Comparison of ENCODE assay signal across 14 cellular contexts in the genomic region with DNA sequence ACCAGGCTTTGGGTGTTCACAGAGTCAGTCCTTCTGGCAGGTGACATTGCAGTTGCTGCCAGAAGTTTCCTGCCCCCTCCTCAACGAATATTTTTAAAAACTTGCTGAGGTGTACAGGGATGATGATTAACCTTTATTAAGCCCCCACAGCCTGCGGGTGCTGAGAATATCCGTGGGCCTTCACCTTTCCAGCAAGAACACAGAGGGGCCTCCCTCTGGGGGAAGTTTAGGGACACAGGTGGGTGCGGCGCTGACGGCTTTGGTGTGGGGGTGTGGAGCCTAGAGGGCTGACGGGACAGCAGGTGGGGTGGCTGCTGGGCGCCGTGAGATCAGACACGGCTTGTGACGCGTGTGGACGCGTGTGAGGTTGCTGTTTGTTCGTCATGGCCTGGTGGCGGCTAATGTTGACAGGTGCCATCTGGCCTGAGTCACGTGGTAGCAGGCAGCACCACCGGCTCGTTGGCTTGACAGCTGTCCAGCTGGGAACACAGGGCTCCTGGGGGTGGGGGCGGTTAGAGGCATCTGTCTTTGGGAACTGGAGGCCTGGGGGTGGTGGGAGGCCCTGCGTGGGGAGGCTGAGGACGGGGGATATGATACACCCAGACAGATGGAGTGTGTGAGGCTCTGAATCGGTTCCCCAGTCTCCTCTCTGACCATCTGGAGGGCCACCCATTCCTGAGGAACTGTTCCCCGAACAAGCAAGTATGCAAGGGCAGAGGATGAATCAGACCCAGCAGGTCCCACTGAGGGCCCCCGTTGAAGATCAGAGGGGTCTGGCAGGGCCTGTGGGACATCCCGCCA. TPM values are rescaled to one million over a fixed set of nuclear protein-coding genes. Genes with fewer than 3 reads are reported as not detected.
DNase-seq lines count a peak whose midpoint lies in the region; TF ChIP-seq lines count a peak whose summit lies in the region.
"Had no signal": no experiment of that assay in that cellular context is flagged by ENCODE, and none has a peak within 500 bp of the region (broad histone marks: within the 10 kb centered on the region; RNA-seq: fewer than 3 reads in every experiment).

No MANE protein-coding gene starts in this region.

- H3K27ac ChIP-seq in dorsolateral prefrontal cortex = peak overlapping the region in 40 of 59 donors; percentile 12 to 80 (median 54)
- H3K27ac ChIP-seq: A549, esophagus squamous epithelium had no signal

- CTCF ChIA-PET in activated naive CD4-positive, alpha-beta T cell treated with anti-CD3 and anti-CD28 coated beads, Interleukin-2, amount 10 ng/mL, durations not matched to agents 7 days and 5 days (lab: Charles Lee) = interaction anchor here (1.0 kb wide), 1 partner anchor 21 kb away, joined by 4 read pairs; no protein-coding TSS in a partner anchor

- H3K4me3 Mint-ChIP-seq in activated naive CD4-positive, alpha-beta T cell treated with anti-CD3 and anti-CD28 coated beads, Interleukin-2, amount 10 ng/mL, durations not matched to agents 7 days and 5 days = no peak overlapping the region

- no peaks in the 10 kb centered on the region for H3K36me3 Mint-ChIP-seq in activated naive CD4-positive, alpha-beta T cell treated with anti-CD3 and anti-CD28 coated beads, Interleukin-2, amount 10 ng/mL, durations not matched to agents 7 days and 5 days

- H3K4me1 Mint-ChIP-seq in activated naive CD4-positive, alpha-beta T cell treated with anti-CD3 and anti-CD28 coated beads, Interleukin-2, amount 10 ng/mL, durations not matched to agents 7 days and 5 days = no peaks in the 10 kb centered on the region

- H3K4me3 ChIP-seq in dorsolateral prefrontal cortex (peak overlapping the region in 19 of 59 donors; percentile 5 to 47 (median 24)), MG63 (no peak overlapping the region)
- H3K4me3 ChIP-seq: A549, esophagus squamous epithelium had no signal

- H3K27me3 ChIP-seq in dorsolateral prefrontal cortex = no peaks in the 10 kb centered on the region
- no peaks in the 10 kb centered on the region for H3K27me3 ChIP-seq in MG63

- H3K9me3 Mint-ChIP-seq in activated naive CD4-positive, alpha-beta T cell treated with anti-CD3 and anti-CD28 coated beads, Interleukin-2, amount 10 ng/mL, durations not matched to agents 7 days and 5 days = no peaks in the 10 kb centered on the region

- intact Hi-C loops in dorsolateral prefrontal cortex (cut with DNase I) = no loop called here

- no peaks in the 10 kb centered on the region for H3K27me3 Mint-ChIP-seq in activated naive CD4-positive, alpha-beta T cell treated with anti-CD3 and anti-CD28 coated beads, Interleukin-2, amount 10 ng/mL, durations not matched to agents 7 days and 5 days

- H3K36me3 ChIP-seq in MG63 = no peaks in the 10 kb centered on the region
- H3K36me3 ChIP-seq: esophagus squamous epithelium had no signal

- no peak overlapping the region for H3K27ac Mint-ChIP-seq in activated naive CD4-positive, alpha-beta T cell treated with anti-CD3 and anti-CD28 coated beads, Interleukin-2, amount 10 ng/mL, durations not matched to agents 7 days and 5 days

- no peaks in the 10 kb centered on the region for H3K9me3 ChIP-seq in MG63
- H3K9me3 ChIP-seq: A549, esophagus squamous epithelium had no signal

- TF ChIP-seq CTCF in dorsolateral prefrontal cortex (IDR thresholded peaks at IDR 0.05 in 54 of 56, conservative IDR thresholded peaks at IDR 0.05 in 2 of 56; ENCODE audit: low read depth in 1 of 56, partially characterized antibody in 56 of 56) = no peak

- DNase-seq in NCI-H2107 treated with DMSO at 0.1 percent for 48 hours (lab: John Stamatoyannopoulos, UW; ENCODE audit: unreplicated experiment) (peak; percentile 44), NCI-H2107 (lab: John Stamatoyannopoulos, UW) (no peak), NCI-H2171 (lab: John Stamatoyannopoulos, UW) (peak; percentile 97), dorsolateral prefrontal cortex (peak in 9 of 10 donors; percentile 36 to 84 (median 63)), putamen (ENCODE audit: low spot score) (peak; percentile 73), HuH-7.5 (ENCODE audit: low spot score) (no peak), MG63 (no peak)
- DNase-seq in activated naive CD4-positive, alpha-beta T cell treated with anti-CD3 and anti-CD28 coated beads, Interleukin-2, amount 10 ng/mL, durations not matched to agents 7 days and 5 days = no peak
- DNase-seq: Calu3; esophagus squamous epithelium; Kasumi-1; mesenchymal stem cell; stimulated activated CD4-positive, alpha-beta T cell treated with anti-CD3 and anti-CD28 coated beads, Interleukin-1b, Interleukin-23, amount 100 ng/mL, for 48 hours had no signal

RNA-seq across cellular contexts. Expression of gene LRRC10B, which starts 12.5 kb away (rescaled TPM):
- total RNA-seq in dorsolateral prefrontal cortex = 10 to 100 TPM in 46 of 120 experiments, 1 to 10 TPM in 74; 1.3 to 19.6 (median 9.1) TPM
- total RNA-seq in MG63 (2014; rRNA removed; shearing (Covaris generic); ENCODE audit: low replicate concordance) = 1.0 and 1.3 TPM in 2 replicates
- total RNA-seq: Calu3 had no signal

Comparison
In these comparisons a context has a peak if more than half of its experiments do, and no peak if none do; other contexts are left out.
1. DNase-seq: peak in NCI-H2107 treated with DMSO at 0.1 percent for 48 hours (single experiment), NCI-H2171 (single experiment), dorsolateral prefrontal cortex (9 of 10) and putamen (single experiment); none in NCI-H2107 (single experiment), HuH-7.5 (single experiment), activated naive CD4-positive, alpha-beta T cell treated with anti-CD3 and anti-CD28 coated beads, Interleukin-2, amount 10 ng/mL, durations not matched to agents 7 days and 5 days (single experiment) and MG63 (single experiment).